In the genomic region with DNA sequence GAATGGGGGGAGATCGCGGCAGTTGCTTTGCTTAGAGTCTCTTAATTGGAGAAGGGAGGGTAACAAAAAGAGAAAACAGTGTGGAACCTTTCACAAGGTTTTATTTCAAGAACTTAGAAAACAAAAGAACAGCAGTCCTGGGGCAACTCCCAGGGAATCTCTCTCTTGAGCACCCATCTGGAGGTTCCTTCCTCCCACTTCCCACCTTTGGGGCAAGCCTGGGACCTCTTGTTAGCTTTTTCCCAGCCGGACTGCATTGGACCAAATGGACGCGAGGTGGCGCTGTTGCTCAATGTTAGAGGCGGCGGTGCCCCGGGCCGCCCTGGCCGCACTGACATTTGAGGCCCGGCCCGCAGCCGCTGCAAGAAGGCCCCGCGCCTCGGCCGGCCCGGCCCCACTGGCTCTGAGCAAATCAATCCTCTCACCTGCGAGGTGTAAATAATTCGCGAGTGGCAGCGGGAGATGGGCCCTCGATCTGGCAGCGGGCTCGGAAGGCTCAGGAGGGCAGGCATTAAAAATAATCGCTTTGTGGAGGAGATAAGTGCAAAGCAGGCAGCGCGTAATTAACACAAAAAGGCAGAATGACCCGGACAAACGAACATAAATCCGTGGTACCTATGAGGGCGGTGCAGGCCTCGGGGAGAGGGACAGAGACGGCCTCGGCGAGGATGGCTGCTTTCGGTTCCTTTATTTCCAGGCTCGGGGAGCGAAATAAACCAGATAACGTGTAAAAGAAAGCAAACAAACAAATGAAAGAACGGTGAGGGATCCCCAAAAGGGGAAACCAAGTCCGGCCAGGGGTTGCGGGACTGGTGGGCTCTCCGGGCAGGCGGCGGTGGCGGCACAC, we compare ENCODE assay signal across 8 cellular contexts.
A peak's percentile ranks its signal among the peaks of the same experiment; 100 is the strongest.
DNase-seq lines count a peak whose midpoint lies in the region; ATAC-seq lines count a peak whose summit lies in the region.

No MANE protein-coding gene starts in this region.

- H3K27me3 ChIP-seq in effector memory CD4-positive, alpha-beta T cell (replicated peaks; ENCODE audit: control insufficient read depth, insufficient read depth, low read length, poor library complexity, severe bottlenecking) = peaks cover 94% of the 10 kb centered on the region

- no peaks in the 10 kb centered on the region for H3K9me3 ChIP-seq in effector memory CD4-positive, alpha-beta T cell (ENCODE audit: control insufficient read depth, low read length)

- H3K4me3 ChIP-seq in effector memory CD4-positive, alpha-beta T cell (ENCODE audit: insufficient read depth, low read depth, low read length, poor library complexity, severe bottlenecking) = peak overlapping the region; percentile 55

- H3K27ac ChIP-seq in effector memory CD4-positive, alpha-beta T cell (ENCODE audit: insufficient read depth, low read length, poor library complexity, severe bottlenecking) = no peak overlapping the region

- DNase-seq in NCI-H1417 (lab: John Stamatoyannopoulos, UW) = peak; percentile 69 to 90 (median 85)
- DNase-seq in NCI-H1417 treated with DMSO at 0.1 percent for 48 hours (lab: John Stamatoyannopoulos, UW) = no peak
- DNase-seq in NCI-H748 (lab: John Stamatoyannopoulos, UW; ENCODE audit: unreplicated experiment) = peak; percentile 78
- peak; percentile 64 to 67 for DNase-seq in activated CD8-positive, alpha-beta memory T cell treated with anti-CD3 and anti-CD28 coated beads for 4 hours (ENCODE audit: low read depth in 2 of 2)
- peak; percentile 65 to 79 (median 74) for DNase-seq in effector memory CD4-positive, alpha-beta T cell
- DNase-seq in midbrain (lab: John Stamatoyannopoulos, UW) = peak; percentile 79
- DNase-seq in stimulated activated CD8-positive, alpha-beta memory T cell treated with anti-CD3 and anti-CD28 coated beads, Interleukin-15, amount 100 ng/mL, for 4 hours (ENCODE audit: low read depth in 2 of 2) = peak; percentile 52 to 55

- peaks cover 29% of the 10 kb centered on the region for H3K4me1 ChIP-seq in effector memory CD4-positive, alpha-beta T cell (ENCODE audit: control insufficient read depth, insufficient read depth, low read length, poor library complexity, severe bottlenecking)

- ATAC-seq in HG02885 (IDR thresholded peaks at IDR 0.05; ENCODE audit: poor library complexity, unreplicated experiment) = peak; percentile 73

- no peaks in the 10 kb centered on the region for H3K36me3 ChIP-seq in effector memory CD4-positive, alpha-beta T cell (ENCODE audit: control insufficient read depth, insufficient read depth, low read length)
